In the genomic region with DNA sequence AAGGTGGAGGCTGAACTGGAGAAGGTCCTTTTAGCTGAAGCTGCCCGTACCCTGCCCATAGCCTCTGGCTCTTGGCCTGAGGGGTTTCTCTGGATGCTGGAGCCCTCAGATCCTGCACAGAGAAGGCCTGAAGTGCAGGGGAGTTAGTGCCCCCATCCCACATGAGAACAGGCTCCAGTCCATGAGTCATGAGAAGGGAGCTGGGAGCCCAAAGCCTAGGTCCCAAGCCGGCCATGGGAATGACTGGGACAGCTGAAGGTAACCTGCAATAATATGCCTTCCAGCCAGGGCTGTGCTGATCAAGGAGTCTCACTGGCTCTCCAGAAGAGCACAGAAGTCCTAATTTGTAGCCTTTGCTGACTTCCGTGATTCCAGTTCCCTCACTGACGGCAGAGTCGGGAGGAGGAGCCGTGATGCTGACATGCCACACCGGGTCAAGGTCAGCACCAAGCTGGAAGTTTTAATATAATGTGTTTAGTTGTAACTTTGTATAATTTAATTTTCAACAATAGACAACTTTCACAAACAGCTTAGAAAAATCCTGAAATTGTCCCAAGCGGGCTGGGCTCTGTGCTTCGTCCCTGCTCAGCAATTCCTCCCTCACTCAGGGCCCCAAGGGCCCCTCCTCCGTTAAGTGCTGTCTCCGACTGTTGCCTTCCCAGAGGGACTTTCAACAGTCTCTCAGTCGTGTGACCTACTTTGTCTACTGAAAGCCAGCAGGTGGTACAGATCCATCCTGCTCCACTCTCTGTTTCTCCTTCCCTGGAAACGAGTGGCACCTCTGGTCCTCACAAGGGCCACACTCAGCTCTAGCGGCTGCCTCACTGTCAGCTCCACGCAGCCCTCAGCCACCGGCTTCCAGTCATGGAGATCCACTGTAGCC, we compare ENCODE assay signal across 2 cellular contexts.
TF ChIP-seq lines count a peak whose summit lies in the region.

No MANE protein-coding gene starts in this region.

TF ChIP-seq in GM23338, 12 proteins besides CTCF, POLR2A, EP300 and RAD21 (continued from another document and continues in another):
- TF ChIP-seq, protein P1, sequence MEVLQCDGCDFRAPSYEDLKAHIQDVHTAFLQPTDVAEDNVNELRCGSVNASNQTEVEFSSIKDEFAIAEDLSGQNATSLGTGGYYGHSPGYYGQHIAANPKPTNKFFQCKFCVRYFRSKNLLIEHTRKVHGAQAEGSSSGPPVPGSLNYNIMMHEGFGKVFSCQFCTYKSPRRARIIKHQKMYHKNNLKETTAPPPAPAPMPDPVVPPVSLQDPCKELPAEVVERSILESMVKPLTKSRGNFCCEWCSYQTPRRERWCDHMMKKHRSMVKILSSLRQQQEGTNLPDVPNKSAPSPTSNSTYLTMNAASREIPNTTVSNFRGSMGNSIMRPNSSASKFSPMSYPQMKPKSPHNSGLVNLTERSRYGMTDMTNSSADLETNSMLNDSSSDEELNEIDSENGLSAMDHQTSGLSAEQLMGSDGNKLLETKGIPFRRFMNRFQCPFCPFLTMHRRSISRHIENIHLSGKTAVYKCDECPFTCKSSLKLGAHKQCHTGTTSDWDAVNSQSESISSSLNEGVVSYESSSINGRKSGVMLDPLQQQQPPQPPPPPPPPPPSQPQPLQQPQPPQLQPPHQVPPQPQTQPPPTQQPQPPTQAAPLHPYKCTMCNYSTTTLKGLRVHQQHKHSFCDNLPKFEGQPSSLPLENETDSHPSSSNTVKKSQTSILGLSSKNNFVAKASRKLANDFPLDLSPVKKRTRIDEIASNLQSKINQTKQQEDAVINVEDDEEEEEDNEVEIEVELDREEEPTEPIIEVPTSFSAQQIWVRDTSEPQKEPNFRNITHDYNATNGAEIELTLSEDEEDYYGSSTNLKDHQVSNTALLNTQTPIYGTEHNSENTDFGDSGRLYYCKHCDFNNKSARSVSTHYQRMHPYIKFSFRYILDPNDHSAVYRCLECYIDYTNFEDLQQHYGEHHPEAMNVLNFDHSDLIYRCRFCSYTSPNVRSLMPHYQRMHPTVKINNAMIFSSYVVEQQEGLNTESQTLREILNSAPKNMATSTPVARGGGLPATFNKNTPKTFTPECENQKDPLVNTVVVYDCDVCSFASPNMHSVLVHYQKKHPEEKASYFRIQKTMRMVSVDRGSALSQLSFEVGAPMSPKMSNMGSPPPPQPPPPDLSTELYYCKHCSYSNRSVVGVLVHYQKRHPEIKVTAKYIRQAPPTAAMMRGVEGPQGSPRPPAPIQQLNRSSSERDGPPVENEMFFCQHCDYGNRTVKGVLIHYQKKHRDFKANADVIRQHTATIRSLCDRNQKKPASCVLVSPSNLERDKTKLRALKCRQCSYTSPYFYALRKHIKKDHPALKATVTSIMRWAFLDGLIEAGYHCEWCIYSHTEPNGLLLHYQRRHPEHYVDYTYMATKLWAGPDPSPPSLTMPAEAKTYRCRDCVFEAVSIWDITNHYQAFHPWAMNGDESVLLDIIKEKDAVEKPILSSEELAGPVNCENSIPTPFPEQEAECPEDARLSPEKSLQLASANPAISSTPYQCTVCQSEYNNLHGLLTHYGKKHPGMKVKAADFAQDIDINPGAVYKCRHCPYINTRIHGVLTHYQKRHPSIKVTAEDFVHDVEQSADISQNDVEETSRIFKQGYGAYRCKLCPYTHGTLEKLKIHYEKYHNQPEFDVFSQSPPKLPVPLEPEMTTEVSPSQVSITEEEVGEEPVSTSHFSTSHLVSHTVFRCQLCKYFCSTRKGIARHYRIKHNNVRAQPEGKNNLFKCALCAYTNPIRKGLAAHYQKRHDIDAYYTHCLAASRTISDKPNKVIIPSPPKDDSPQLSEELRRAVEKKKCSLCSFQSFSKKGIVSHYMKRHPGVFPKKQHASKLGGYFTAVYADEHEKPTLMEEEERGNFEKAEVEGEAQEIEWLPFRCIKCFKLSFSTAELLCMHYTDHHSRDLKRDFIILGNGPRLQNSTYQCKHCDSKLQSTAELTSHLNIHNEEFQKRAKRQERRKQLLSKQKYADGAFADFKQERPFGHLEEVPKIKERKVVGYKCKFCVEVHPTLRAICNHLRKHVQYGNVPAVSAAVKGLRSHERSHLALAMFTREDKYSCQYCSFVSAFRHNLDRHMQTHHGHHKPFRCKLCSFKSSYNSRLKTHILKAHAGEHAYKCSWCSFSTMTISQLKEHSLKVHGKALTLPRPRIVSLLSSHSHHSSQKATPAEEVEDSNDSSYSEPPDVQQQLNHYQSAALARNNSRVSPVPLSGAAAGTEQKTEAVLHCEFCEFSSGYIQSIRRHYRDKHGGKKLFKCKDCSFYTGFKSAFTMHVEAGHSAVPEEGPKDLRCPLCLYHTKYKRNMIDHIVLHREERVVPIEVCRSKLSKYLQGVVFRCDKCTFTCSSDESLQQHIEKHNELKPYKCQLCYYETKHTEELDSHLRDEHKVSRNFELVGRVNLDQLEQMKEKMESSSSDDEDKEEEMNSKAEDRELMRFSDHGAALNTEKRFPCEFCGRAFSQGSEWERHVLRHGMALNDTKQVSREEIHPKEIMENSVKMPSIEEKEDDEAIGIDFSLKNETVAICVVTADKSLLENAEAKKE (CRISPR knock-in tag; IDR thresholded peaks at IDR 0.05): no peak
- TF ChIP-seq NANOG (IDR thresholded peaks at IDR 0.05; ENCODE audit: borderline replicate concordance) (no peak), ZNF114 (CRISPR knock-in tag; IDR thresholded peaks at IDR 0.05) (no peak), JUNB (IDR thresholded peaks at IDR 0.05; ENCODE audit: unreplicated experiment) (no peak), EZH2 (IDR thresholded peaks at IDR 0.05; ENCODE audit: low read depth, unreplicated experiment) (no peak), ZNF331 (CRISPR knock-in tag; IDR thresholded peaks at IDR 0.05; ENCODE audit: low read depth) (no peak), CREB1 (CRISPR knock-in tag; IDR thresholded peaks at IDR 0.05; ENCODE audit: low read depth) (no peak)
- TF ChIP-seq, protein P2, sequence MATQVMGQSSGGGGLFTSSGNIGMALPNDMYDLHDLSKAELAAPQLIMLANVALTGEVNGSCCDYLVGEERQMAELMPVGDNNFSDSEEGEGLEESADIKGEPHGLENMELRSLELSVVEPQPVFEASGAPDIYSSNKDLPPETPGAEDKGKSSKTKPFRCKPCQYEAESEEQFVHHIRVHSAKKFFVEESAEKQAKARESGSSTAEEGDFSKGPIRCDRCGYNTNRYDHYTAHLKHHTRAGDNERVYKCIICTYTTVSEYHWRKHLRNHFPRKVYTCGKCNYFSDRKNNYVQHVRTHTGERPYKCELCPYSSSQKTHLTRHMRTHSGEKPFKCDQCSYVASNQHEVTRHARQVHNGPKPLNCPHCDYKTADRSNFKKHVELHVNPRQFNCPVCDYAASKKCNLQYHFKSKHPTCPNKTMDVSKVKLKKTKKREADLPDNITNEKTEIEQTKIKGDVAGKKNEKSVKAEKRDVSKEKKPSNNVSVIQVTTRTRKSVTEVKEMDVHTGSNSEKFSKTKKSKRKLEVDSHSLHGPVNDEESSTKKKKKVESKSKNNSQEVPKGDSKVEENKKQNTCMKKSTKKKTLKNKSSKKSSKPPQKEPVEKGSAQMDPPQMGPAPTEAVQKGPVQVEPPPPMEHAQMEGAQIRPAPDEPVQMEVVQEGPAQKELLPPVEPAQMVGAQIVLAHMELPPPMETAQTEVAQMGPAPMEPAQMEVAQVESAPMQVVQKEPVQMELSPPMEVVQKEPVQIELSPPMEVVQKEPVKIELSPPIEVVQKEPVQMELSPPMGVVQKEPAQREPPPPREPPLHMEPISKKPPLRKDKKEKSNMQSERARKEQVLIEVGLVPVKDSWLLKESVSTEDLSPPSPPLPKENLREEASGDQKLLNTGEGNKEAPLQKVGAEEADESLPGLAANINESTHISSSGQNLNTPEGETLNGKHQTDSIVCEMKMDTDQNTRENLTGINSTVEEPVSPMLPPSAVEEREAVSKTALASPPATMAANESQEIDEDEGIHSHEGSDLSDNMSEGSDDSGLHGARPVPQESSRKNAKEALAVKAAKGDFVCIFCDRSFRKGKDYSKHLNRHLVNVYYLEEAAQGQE (IDR thresholded peaks at IDR 0.05; ENCODE audit: unreplicated experiment): no peak

TF ChIP-seq in neural cell, 6 proteins besides CTCF, POLR2A, EP300 and RAD21 (continued from another document):
- TF ChIP-seq, protein P2 (IDR thresholded peaks at IDR 0.05; ENCODE audit: borderline replicate concordance): no peak
- TF ChIP-seq POLR2AphosphoS5 (IDR thresholded peaks at IDR 0.05): no peak
- TF ChIP-seq TAF1 (IDR thresholded peaks at IDR 0.05; ENCODE audit: low read depth): no peak
- TF ChIP-seq MXI1 (conservative IDR thresholded peaks at IDR 0.05; ENCODE audit: poor library complexity, severe bottlenecking): no peak
